Comparison of ENCODE assay signal across 12 cellular contexts in the genomic region with DNA sequence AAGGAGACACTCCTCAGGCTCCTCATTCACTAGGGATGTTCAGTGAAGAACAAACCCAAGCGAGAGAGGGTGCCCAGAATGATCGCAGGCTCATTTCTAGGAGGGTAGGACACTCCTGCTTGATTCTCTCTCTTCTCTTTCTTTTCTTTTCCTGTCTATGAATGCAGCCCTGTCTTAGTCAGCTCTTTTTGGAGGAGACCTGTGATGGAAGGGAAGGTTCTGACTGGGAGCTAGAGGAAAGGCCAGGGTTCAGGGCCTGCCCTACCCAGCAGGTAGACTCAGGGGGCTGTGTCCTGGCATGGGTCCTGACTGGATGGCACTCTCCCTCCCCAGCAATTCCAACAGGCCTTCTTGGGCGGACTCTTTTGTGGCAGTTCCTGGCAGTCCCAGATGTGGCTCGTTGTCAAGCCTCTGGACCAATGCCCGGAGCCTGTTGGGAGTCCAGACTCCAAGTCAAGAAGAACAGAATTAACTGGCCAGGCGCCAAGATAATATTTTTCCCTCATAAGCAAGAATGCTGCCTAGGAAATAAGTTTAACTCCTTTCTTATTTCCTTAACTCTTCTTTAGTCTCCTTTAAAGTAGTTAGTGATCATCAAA.
A peak's percentile ranks its signal among the peaks of the same experiment; 100 is the strongest.
DNase-seq lines count a peak whose midpoint lies in the region; ATAC-seq and TF ChIP-seq lines count a peak whose summit lies in the region.
"Had no signal": no experiment of that assay in that cellular context is flagged by ENCODE, and none has a peak within 500 bp of the region (broad histone marks: within the 10 kb centered on the region; RNA-seq: fewer than 3 reads in every experiment).

No MANE protein-coding gene starts in this region.

- H4K5ac ChIP-seq in H9 (ENCODE audit: insufficient read length, low read depth, low read length): no peak overlapping the region

- H3K36me3 Mint-ChIP-seq in H9 (ENCODE audit: insufficient read depth in 1 of 3, low read depth in 3 of 3): peaks cover 0 to 2% (median 0%) of the 10 kb centered on the region in 3 experiments; a peak in 1 of 7 replicates
- H3K36me3 Mint-ChIP-seq: natural killer cell treated with Interleukin-12 subunit alpha and Interleukin-12 subunit beta and Interleukin-15 and Interleukin-18, amount 100 ng/mL, for 72 hours had no signal

- H3K79me2 ChIP-seq in H9 (ENCODE audit: insufficient read depth, low read length): no peaks in the 10 kb centered on the region

- no peak overlapping the region for H3T11ph ChIP-seq in H9 (ENCODE audit: low read length)

- no peak overlapping the region for H2BK15ac ChIP-seq in H9 (ENCODE audit: low read depth, low read length)

- in situ Hi-C loops in transverse colon (cut with MboI; ENCODE audit: low pct_ligation_motif_present in 1 of 4, low pct_unique_long_range_greater_than_20kb in 1 of 4, low sequenced_read_pairs in 3 of 4): loop anchor here in 3 of 4 donors (10.0 to 25.0 kb wide), 2 partner anchors 353 to 361 kb away; no protein-coding TSS in a partner anchor

- H3K4me1 Mint-ChIP-seq in H9: peaks cover 31 to 36% of the 10 kb centered on the region in 2 experiments

- H3K27me3 ChIP-seq in lower lobe of right lung (ENCODE audit: low read depth) (no peaks in the 10 kb centered on the region), transverse colon (no peaks in the 10 kb centered on the region), H9 (ENCODE audit: insufficient read depth, low read length) (peaks cover 3% of the 10 kb centered on the region)

- no peak overlapping the region for H3K4me2 ChIP-seq in H9 (ENCODE audit: insufficient read depth, insufficient read length, low read length)

- no peaks in the 10 kb centered on the region for H3K79me1 ChIP-seq in H9 (ENCODE audit: insufficient read depth, low read depth, low read length, poor library complexity, severe bottlenecking)

- H3K27ac Mint-ChIP-seq in H9: no peak overlapping the region
- H3K27ac Mint-ChIP-seq: natural killer cell treated with Interleukin-12 subunit alpha and Interleukin-12 subunit beta and Interleukin-15 and Interleukin-18, amount 100 ng/mL, for 72 hours; T-helper 1 cell treated with Interleukin-12 subunit alpha and Interleukin-12 subunit beta and Interleukin-4 antibody, amounts not matched to agents 30 μg/mL and 1 μg/mL, for 36 hours had no signal

- H3K36me3 ChIP-seq in lower lobe of right lung (no peaks in the 10 kb centered on the region), transverse colon (no peaks in the 10 kb centered on the region)

- H3K4ac ChIP-seq in H9 (ENCODE audit: low read depth, low read length): no peak overlapping the region

- no peak overlapping the region for H3K9ac ChIP-seq in H9 (ENCODE audit: extremely low read depth, insufficient read length, low read length)

- no peak overlapping the region for H2AFZ ChIP-seq in H9 (ENCODE audit: low read length)

- no peak overlapping the region for H2AK5ac ChIP-seq in H9 (ENCODE audit: insufficient read length, low read length)

- no peak overlapping the region for H2BK5ac ChIP-seq in H9 (ENCODE audit: insufficient read length, low read length)

- no peak for TF ChIP-seq CTCF in coronary artery (IDR thresholded peaks at IDR 0.05)
- TF ChIP-seq CTCF in lower lobe of right lung (IDR thresholded peaks at IDR 0.05): no peak
- TF ChIP-seq CTCF in transverse colon (IDR thresholded peaks at IDR 0.05): no peak
- TF ChIP-seq CTCF in H9 (conservative IDR thresholded peaks at IDR 0.05): no peak

- intact Hi-C loops in lower lobe of right lung (cut with DNase I): no loop called here
- intact Hi-C loops in transverse colon (cut with DNase I; ENCODE audit: low total_unique reads): no loop called here

- H3K23ac ChIP-seq in H9 (ENCODE audit: insufficient read length, low read depth, low read length): no peak overlapping the region

- TF ChIP-seq POLR2A in transverse colon (IDR thresholded peaks at IDR 0.05): no peak

- no peaks in the 10 kb centered on the region; a peak in 1 of 5 replicates for H3K9me3 Mint-ChIP-seq in H9
- H3K9me3 Mint-ChIP-seq: natural killer cell treated with Interleukin-12 subunit alpha and Interleukin-12 subunit beta and Interleukin-15 and Interleukin-18, amount 100 ng/mL, for 72 hours; T-helper 1 cell treated with Interleukin-12 subunit alpha and Interleukin-12 subunit beta and Interleukin-4 antibody, amounts not matched to agents 30 μg/mL and 1 μg/mL, for 36 hours had no signal

- no peaks in the 10 kb centered on the region for H3K23me2 ChIP-seq in H9 (ENCODE audit: insufficient read length, low read depth, low read length, poor library complexity, severe bottlenecking)

- H3K4me1 ChIP-seq in lower lobe of right lung: no peaks in the 10 kb centered on the region
- peaks cover 0 to 31% (median 15%) of the 10 kb centered on the region in 4 donors for H3K4me1 ChIP-seq in transverse colon
- H3K4me1 ChIP-seq in H9 (ENCODE audit: insufficient read depth, low read length): peaks cover 6% of the 10 kb centered on the region; the same call in 1 of the 2 replicates

- H3K27me3 Mint-ChIP-seq in H9 (ENCODE audit: low read depth): peaks cover 15% of the 10 kb centered on the region

- H4K91ac ChIP-seq in H9 (ENCODE audit: insufficient read length, low read depth, low read length): no peak overlapping the region

- H3K18ac ChIP-seq in H9 (ENCODE audit: insufficient read length, low read depth, low read length): no peak overlapping the region

- H3K4me3 ChIP-seq in coronary artery (no peak overlapping the region), lower lobe of right lung (no peak overlapping the region), transverse colon (no peak overlapping the region)

- H3K4me3 Mint-ChIP-seq in H9: no peak overlapping the region
- H3K4me3 Mint-ChIP-seq: natural killer cell treated with Interleukin-12 subunit alpha and Interleukin-12 subunit beta and Interleukin-15 and Interleukin-18, amount 100 ng/mL, for 72 hours; T-helper 1 cell treated with Interleukin-12 subunit alpha and Interleukin-12 subunit beta and Interleukin-4 antibody, amounts not matched to agents 30 μg/mL and 1 μg/mL, for 36 hours had no signal

- no peak overlapping the region for H3K14ac ChIP-seq in H9 (ENCODE audit: insufficient read depth, low read length)

- H2BK12ac ChIP-seq in H9 (ENCODE audit: insufficient read length, low read depth, low read length): no peak overlapping the region

- H3K9me3 ChIP-seq in lower lobe of right lung (no peaks in the 10 kb centered on the region), transverse colon (no peaks in the 10 kb centered on the region), H9 (ENCODE audit: control insufficient read depth, low read depth, low read length) (no peaks in the 10 kb centered on the region)

- no peak overlapping the region for H3K56ac ChIP-seq in H9 (ENCODE audit: insufficient read length, low read depth, low read length)

- WGBS in transverse colon (ENCODE audit: low coverage in 1 of 2), 2 donors: 11 to 55% methylated on average over 2 to 6 of the region's 6 CpGs
- WGBS in H9 (ENCODE audit: extremely low coverage, insufficient read length, low lambda C conversion rate): no CpG with 5 or more reads among the region's 6 CpGs

- DNase-seq in NCI-H2196 (lab: John Stamatoyannopoulos, UW; ENCODE audit: unreplicated experiment) (peak; percentile 56), NCI-H2196 treated with DMSO at 0.1 percent for 48 hours (lab: John Stamatoyannopoulos, UW; ENCODE audit: unreplicated experiment) (no peak), coronary artery (ENCODE audit: low spot score) (peak; percentile 81), lower lobe of right lung (peak; percentile 64), transverse colon (peak; percentile 75), H9 (no peak)
- no peak for DNase-seq in stimulated activated naive CD8-positive, alpha-beta T cell treated with anti-CD3 and anti-CD28 coated beads, Interleukin-15, Interleukin-2, amounts not matched to agents 100 U/mL and 50 U/mL, for 24 hours
- DNase-seq: activated T-cell treated with anti-CD3 and anti-CD28 coated beads, Interleukin-2, amount 50 U/mL, for 48 hours; NCI-H187 had no signal

- ATAC-seq in lower lobe of right lung (peak in 1 of 2 donors; percentile 41), HG02885 (IDR thresholded peaks at IDR 0.05; ENCODE audit: poor library complexity, unreplicated experiment) (no peak)
- no peak for ATAC-seq in stimulated activated naive CD8-positive, alpha-beta T cell treated with anti-CD3 and anti-CD28 coated beads, Interleukin-15, Interleukin-2, amounts not matched to agents 100 U/mL and 50 U/mL, for 24 hours
- ATAC-seq: natural killer cell treated with Interleukin-12 subunit alpha and Interleukin-12 subunit beta and Interleukin-15 and Interleukin-18, amount 100 ng/mL, for 72 hours had no signal

- H4K8ac ChIP-seq in H9 (replicated peaks; ENCODE audit: insufficient read length, low read depth, low read length): no peak overlapping the region

- H2BK20ac ChIP-seq in H9 (ENCODE audit: low read depth, low read length, poor library complexity, severe bottlenecking): no peak overlapping the region

- no peaks in the 10 kb centered on the region for H4K20me1 ChIP-seq in H9 (ENCODE audit: control insufficient read depth, insufficient read depth, insufficient read length)

- peak overlapping the region; percentile 54 to 67 for H3K27ac ChIP-seq in coronary artery
- H3K27ac ChIP-seq in lower lobe of right lung: no peak overlapping the region
- H3K27ac ChIP-seq in transverse colon: peak overlapping the region; percentile 2 to 58 (median 54)
- no peak overlapping the region for H3K27ac ChIP-seq in H9 (ENCODE audit: insufficient read length, low read depth, low read length)

- no peak for TF ChIP-seq EP300 in transverse colon (IDR thresholded peaks at IDR 0.05; ENCODE audit: low read depth)

- H2BK120ac ChIP-seq in H9 (ENCODE audit: low read depth, low read length, poor library complexity, severe bottlenecking): no peak overlapping the region

Comparison
In these comparisons a context has a peak if more than half of its experiments do, and no peak if none do; other contexts are left out.
1. DNase-seq: peak in NCI-H2196 (single experiment), coronary artery (single experiment), lower lobe of right lung (single experiment) and transverse colon (single experiment); none in NCI-H2196 treated with DMSO at 0.1 percent for 48 hours (single experiment), stimulated activated naive CD8-positive, alpha-beta T cell treated with anti-CD3 and anti-CD28 coated beads, Interleukin-15, Interleukin-2, amounts not matched to agents 100 U/mL and 50 U/mL, for 24 hours (single experiment) and H9 (single experiment).
2. H3K27ac ChIP-seq: peak in coronary artery (2 of 2) and transverse colon (4 of 4); none in lower lobe of right lung (single experiment) and H9 (single experiment).